In the genomic region with DNA sequence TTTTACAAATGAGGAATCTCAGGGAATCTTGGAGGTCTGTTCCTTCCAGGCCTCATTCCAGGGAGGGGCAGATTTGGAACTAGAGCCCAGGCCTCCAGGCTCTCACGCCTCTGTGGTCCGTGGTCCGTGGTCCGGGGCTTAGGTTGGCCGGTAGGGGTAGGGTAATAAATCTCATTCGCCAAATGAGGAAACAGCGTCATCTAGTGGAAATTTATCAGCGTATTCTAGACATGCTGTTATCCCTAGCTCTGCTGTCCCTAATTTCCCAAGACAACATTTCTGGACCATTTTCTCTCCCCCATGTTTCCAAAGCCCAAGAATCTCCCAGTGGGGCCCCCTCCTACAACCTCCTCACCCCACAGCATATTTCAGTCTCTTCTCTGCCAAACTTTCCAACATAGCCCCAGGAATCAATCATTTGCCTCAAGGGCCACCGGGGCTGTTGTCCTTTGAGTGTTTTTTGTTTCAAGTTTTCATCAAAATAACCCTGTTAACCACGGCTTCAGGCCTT, we compare ENCODE assay signal across 9 cellular contexts.
DNase-seq lines count a peak whose midpoint lies in the region; ATAC-seq and TF ChIP-seq lines count a peak whose summit lies in the region.
"Had no signal": no experiment of that assay in that cellular context is flagged by ENCODE, and none has a peak within 500 bp of the region (broad histone marks: within the 10 kb centered on the region; RNA-seq: fewer than 3 reads in every experiment).

No MANE protein-coding gene starts in this region.

- H3K27me3 ChIP-seq in HL-60 (ENCODE audit: insufficient read depth, poor library complexity, severe bottlenecking) (no peaks in the 10 kb centered on the region), foreskin keratinocyte (no peaks in the 10 kb centered on the region), neutrophil (no peaks in the 10 kb centered on the region)

- no peaks in the 10 kb centered on the region for H3K36me3 Mint-ChIP-seq in activated T-cell treated with anti-CD3 and anti-CD28 coated beads, Interleukin-2, amount 50 U/mL, for 4 hours (ENCODE audit: insufficient read depth)
- H3K36me3 Mint-ChIP-seq: activated naive CD8-positive, alpha-beta T cell had no signal

- DNase-seq in DMS 273 (lab: John Stamatoyannopoulos, UW; ENCODE audit: unreplicated experiment) (peak; percentile 93), HL-60 (ENCODE audit: low read depth in 1 of 2, low spot score in 1 of 2) (peak; percentile 25 to 68), NCI-H748 treated with DMSO at 0.1 percent for 48 hours (lab: John Stamatoyannopoulos, UW) (peak; percentile 80), foreskin keratinocyte (peak in 1 of 2 donors; percentile 69)
- peak; percentile 8 for DNase-seq in activated T-cell treated with anti-CD3 and anti-CD28 coated beads, Interleukin-2, amount 50 U/mL, for 4 hours

- no peaks in the 10 kb centered on the region for H3K4me1 Mint-ChIP-seq in activated T-cell treated with anti-CD3 and anti-CD28 coated beads, Interleukin-2, amount 50 U/mL, for 4 hours (ENCODE audit: low read depth)

- H3K9me3 Mint-ChIP-seq in activated T-cell treated with anti-CD3 and anti-CD28 coated beads, Interleukin-2, amount 50 U/mL, for 4 hours: no peaks in the 10 kb centered on the region

- H3K36me3 ChIP-seq in neutrophil: no peaks in the 10 kb centered on the region

- H3K27me3 Mint-ChIP-seq in activated T-cell treated with anti-CD3 and anti-CD28 coated beads, Interleukin-2, amount 50 U/mL, for 4 hours (ENCODE audit: low read depth): no peaks in the 10 kb centered on the region
- H3K27me3 Mint-ChIP-seq: activated naive CD8-positive, alpha-beta T cell had no signal

- ATAC-seq in GM19467 (IDR thresholded peaks at IDR 0.05; ENCODE audit: unreplicated experiment) (peak; percentile 73), foreskin keratinocyte (peak; percentile 81), GM18873 (IDR thresholded peaks at IDR 0.05; ENCODE audit: low FRiP score, unreplicated experiment) (no peak)
- peak; percentile 91 to 92 for ATAC-seq in activated T-cell treated with anti-CD3 and anti-CD28 coated beads, Interleukin-2, amount 50 U/mL, for 4 hours

- H3K4me1 ChIP-seq in foreskin keratinocyte (peaks cover 4% of the 10 kb centered on the region), neutrophil (ENCODE audit: control insufficient read depth in 1 of 2, insufficient read depth in 1 of 2, low read depth in 1 of 2, low read length in 1 of 2) (no peaks in the 10 kb centered on the region)

- peak; percentile 90 for TF ChIP-seq CTCF in HL-60 (IDR thresholded peaks at IDR 0.05; ENCODE audit: insufficient read depth, low read length)
- peak; percentile 98 for TF ChIP-seq CTCF in foreskin keratinocyte (conservative IDR thresholded peaks at IDR 0.05)
- TF ChIP-seq CTCF in neutrophil (IDR thresholded peaks at IDR 0.05): peak; percentile 61

- H3K4me3 Mint-ChIP-seq in activated T-cell treated with anti-CD3 and anti-CD28 coated beads, Interleukin-2, amount 50 U/mL, for 4 hours: no peak overlapping the region
- H3K4me3 Mint-ChIP-seq: activated naive CD8-positive, alpha-beta T cell had no signal

- H3K27ac ChIP-seq in HL-60 (replicated peaks) (no peak overlapping the region), foreskin keratinocyte (peak overlapping the region; percentile 59), neutrophil (no peak overlapping the region)

- H3K4me3 ChIP-seq in HL-60 (replicated peaks; ENCODE audit: insufficient read depth, low read length) (no peak overlapping the region), neutrophil (ENCODE audit: low read depth in 1 of 2, low read length in 1 of 2) (no peak overlapping the region)

- H3K9me3 ChIP-seq in neutrophil: no peaks in the 10 kb centered on the region
